Comparison of ENCODE assay signal across 8 cellular contexts in the genomic region with DNA sequence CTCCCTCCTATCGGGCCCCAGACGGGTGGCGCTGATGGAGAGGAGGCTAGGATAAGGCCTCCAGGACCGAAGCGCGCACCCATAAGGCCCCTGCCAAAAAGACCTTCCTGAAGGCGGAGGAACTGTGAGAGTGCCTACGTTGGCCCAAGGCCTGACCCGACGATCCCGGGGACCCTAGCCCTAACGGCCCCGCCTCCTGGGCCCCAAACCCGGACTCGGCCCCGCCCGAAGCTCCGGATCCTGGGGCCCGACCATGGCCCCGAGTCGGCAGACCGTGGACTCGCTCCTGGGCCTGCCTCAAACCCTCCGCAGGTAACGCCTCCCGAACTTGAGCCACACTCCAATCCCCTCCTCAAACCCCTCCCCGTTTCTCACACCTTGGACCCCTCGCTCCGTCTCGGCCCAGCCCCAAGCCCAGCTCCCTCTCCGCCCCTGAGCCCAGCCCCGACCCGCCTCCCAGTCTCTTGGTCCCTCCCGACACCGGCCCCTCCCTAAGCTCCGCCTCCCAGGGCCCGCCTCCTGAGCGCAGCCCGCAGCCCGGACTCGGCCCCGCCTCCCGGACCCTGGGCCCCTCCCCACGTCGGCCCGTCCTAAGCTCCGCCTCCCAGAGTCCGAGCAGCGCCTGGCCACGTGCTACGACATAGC. TPM values are rescaled to one million over a fixed set of nuclear protein-coding genes. Genes with fewer than 3 reads are reported as not detected.
DNase-seq lines count a peak whose midpoint lies in the region; ATAC-seq and TF ChIP-seq lines count a peak whose summit lies in the region.
"Not testable (repeated sequence)": the region's sequence is repeated elsewhere in the genome, so short reads cannot be mapped to it uniquely, and the experiment has no call there.

No MANE protein-coding gene starts in this region.

- H3K4me1 Mint-ChIP-seq in activated naive CD4-positive, alpha-beta T cell treated with anti-CD3 and anti-CD28 coated beads for 36 hours (ENCODE audit: low read depth): peaks cover 22% of the 10 kb centered on the region

- H3K4me3 ChIP-seq in BJ (ENCODE audit: low read depth, low read length) (peak overlapping the region; percentile 58), epithelial cell of proximal tubule (ENCODE audit: low read depth, low read length) (peak overlapping the region; percentile 66), lower leg skin (ENCODE audit: low read depth, poor library complexity, severe bottlenecking) (peak overlapping the region; percentile 26), smooth muscle cell (peak overlapping the region; percentile 89)

- not testable (repeated sequence) for H3K4me1 ChIP-seq in smooth muscle cell (ENCODE audit: low read depth)

- H3K9ac ChIP-seq in smooth muscle cell (ENCODE audit: low read depth): not testable (repeated sequence)

- not testable (repeated sequence) for H3K9me3 ChIP-seq in smooth muscle cell (replicated peaks; ENCODE audit: low read depth)

- CTCF ChIA-PET in BJ (lab: Yijun Ruan, JAX); activated naive CD4-positive, alpha-beta T cell treated with anti-CD3 and anti-CD28 coated beads for 36 hours (lab: Charles Lee): not testable (repeated sequence)

- peak overlapping the region; percentile 85 for H3K4me2 ChIP-seq in smooth muscle cell

- H3K27me3 Mint-ChIP-seq in activated naive CD4-positive, alpha-beta T cell treated with anti-CD3 and anti-CD28 coated beads for 36 hours (ENCODE audit: low read depth): not testable (repeated sequence)

- H3K27ac ChIP-seq in smooth muscle cell (ENCODE audit: low read depth): peak overlapping the region; percentile 35

- not testable (repeated sequence) for TF ChIP-seq POLR2A in lower leg skin (IDR thresholded peaks at IDR 0.05)

- H3K27me3 ChIP-seq in BJ (ENCODE audit: control insufficient read depth, insufficient read depth, low read length); smooth muscle cell (ENCODE audit: low read depth): not testable (repeated sequence)

- H3F3A ChIP-seq in smooth muscle cell (ENCODE audit: low read depth): not testable (repeated sequence)

- H2AFZ ChIP-seq in smooth muscle cell (ENCODE audit: low read depth): peak overlapping the region; percentile 74

- not testable (repeated sequence) for H3K9me3 Mint-ChIP-seq in activated naive CD4-positive, alpha-beta T cell treated with anti-CD3 and anti-CD28 coated beads for 36 hours

- TF ChIP-seq CTCF in BJ (IDR thresholded peaks at IDR 0.05; ENCODE audit: insufficient read depth, low read depth, low read length); epithelial cell of proximal tubule (conservative IDR thresholded peaks at IDR 0.05; ENCODE audit: low read depth, low read length); lower leg skin (IDR thresholded peaks at IDR 0.05); smooth muscle cell (IDR thresholded peaks at IDR 0.05; ENCODE audit: borderline replicate concordance, insufficient read depth, poor library complexity, severe bottlenecking): not testable (repeated sequence)

- 0 to 1% methylated on average over 42 to 49 of the region's 51 CpGs for WGBS in lower leg skin, 2 donors
- WGBS in smooth muscle cell (ENCODE audit: low lambda C conversion rate): 5% methylated on average over 11 of the region's 51 CpGs

- DNase-seq in BJ (ENCODE audit: low read depth) (peak; percentile 11), NCI-H748 treated with DMSO at 0.1 percent for 48 hours (lab: John Stamatoyannopoulos, UW) (peak; percentile 83), lower leg skin (ENCODE audit: low spot score in 2 of 2) (peak in 1 of 2 donors; percentile 90), smooth muscle cell (lab: John Stamatoyannopoulos, UW; ENCODE audit: unreplicated experiment) (peak; percentile 93)
- peak; percentile 15 for DNase-seq in activated naive CD4-positive, alpha-beta T cell treated with anti-CD3 and anti-CD28 coated beads for 36 hours
- not testable (repeated sequence) for DNase-seq in epithelial cell of proximal tubule (ENCODE audit: low read depth)

- not testable (repeated sequence) for H3K36me3 ChIP-seq in BJ (ENCODE audit: control insufficient read depth, insufficient read depth, low read length); smooth muscle cell (ENCODE audit: low read depth)

- H3K4me3 Mint-ChIP-seq in activated naive CD4-positive, alpha-beta T cell treated with anti-CD3 and anti-CD28 coated beads for 36 hours: peak overlapping the region; percentile 95

- POLR2A ChIA-PET in BJ (lab: Charles Lee): interaction anchor here (0.7 kb wide), 1 partner anchor 1876 kb away, joined by 4 read pairs; no protein-coding TSS in a partner anchor

- peak; percentile 39 for ATAC-seq in GM19372 (IDR thresholded peaks at IDR 0.05; ENCODE audit: low read depth, unreplicated experiment)
- peak; percentile 25 for ATAC-seq in HG03442 (IDR thresholded peaks at IDR 0.05; ENCODE audit: unreplicated experiment)

- H4K20me1 ChIP-seq in smooth muscle cell (ENCODE audit: low read depth): not testable (repeated sequence)

- intact Hi-C loops in activated naive CD4-positive, alpha-beta T cell treated with anti-CD3 and anti-CD28 coated beads for 36 hours (cut with micrococcal nuclease): loop anchor here (1.0 kb wide), 4 partner anchors 27 to 437 kb away; a partner anchor contains a TSS
- intact Hi-C loops in lower leg skin (cut with DNase I; ENCODE audit: low total_unique reads): not testable (repeated sequence)

- H3K36me3 Mint-ChIP-seq in activated naive CD4-positive, alpha-beta T cell treated with anti-CD3 and anti-CD28 coated beads for 36 hours (ENCODE audit: low read depth): not testable (repeated sequence)

- peak overlapping the region; percentile 96 for H3K27ac Mint-ChIP-seq in activated naive CD4-positive, alpha-beta T cell treated with anti-CD3 and anti-CD28 coated beads for 36 hours

- H3K79me2 ChIP-seq in smooth muscle cell (ENCODE audit: low read depth): not testable (repeated sequence)

RNA-seq across cellular contexts. Expression of a gene that starts 46.5 kb away (rescaled TPM):
- not detected in 2 replicates for polyA plus RNA-seq in BJ (2011; rRNA removed)
- not detected in 2 replicates for polyA minus RNA-seq in BJ (2011; rRNA and poly(A)+ RNA removed)
- not detected for total RNA-seq in activated naive CD4-positive, alpha-beta T cell treated with anti-CD3 and anti-CD28 coated beads for 36 hours
- not detected in 2 replicates for total RNA-seq in epithelial cell of proximal tubule
- total RNA-seq in lower leg skin: not detected
- not detected in 2 replicates for total RNA-seq in smooth muscle cell
- not detected in 2 replicates for polyA plus RNA-seq in smooth muscle cell

Comparison
In these comparisons a context has a peak if more than half of its experiments do, and no peak if none do; other contexts are left out.
1. H3K4me3 ChIP-seq: peak in every context shown above with its lines; median percentile 89 in smooth muscle cell; 66 in epithelial cell of proximal tubule; 58 in BJ; 26 in lower leg skin.